Comparison of ENCODE assay signal across 1 cellular context in the genomic region with DNA sequence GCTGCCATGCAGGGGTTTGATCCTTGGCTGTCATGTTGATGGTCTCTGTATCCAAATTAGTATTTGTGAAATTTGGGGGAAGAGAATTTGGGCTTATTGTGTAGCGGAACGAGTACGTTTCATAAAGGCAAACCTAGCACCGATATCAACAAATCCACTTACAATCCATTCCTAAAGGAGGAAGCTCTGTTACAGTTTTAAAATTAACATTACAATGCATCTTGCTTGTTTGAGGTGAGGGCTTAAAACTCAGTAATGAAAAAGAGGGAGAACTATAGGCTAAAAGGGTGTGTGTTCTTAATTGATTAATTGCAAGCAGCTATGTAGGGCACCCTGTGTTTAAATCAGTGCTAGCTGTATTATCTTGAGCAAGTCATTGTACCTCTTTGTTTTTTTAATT.
TF ChIP-seq lines count a peak whose summit lies in the region.

No MANE protein-coding gene starts in this region.

TF ChIP-seq in IMR-90, 13 proteins besides CTCF, POLR2A, EP300 and RAD21 (continued from another document):
- TF ChIP-seq NFE2L2 (IDR thresholded peaks at IDR 0.05; ENCODE audit: low read depth, low read length): no peak
- no peak for TF ChIP-seq RFX5 (IDR thresholded peaks at IDR 0.05; ENCODE audit: low read depth, low read length)
- no peak for TF ChIP-seq BHLHE40 (IDR thresholded peaks at IDR 0.05; ENCODE audit: low read depth, low read length)
- TF ChIP-seq FOS (IDR thresholded peaks at IDR 0.05; ENCODE audit: low read depth, low read length): no peak
- TF ChIP-seq CHD1 (IDR thresholded peaks at IDR 0.05; ENCODE audit: low read depth, low read length): no peak
- no peak for TF ChIP-seq CEBPB (IDR thresholded peaks at IDR 0.05; ENCODE audit: low read depth, low read length)
- no peak for TF ChIP-seq MAFK (IDR thresholded peaks at IDR 0.05; ENCODE audit: low read depth, low read length)
- TF ChIP-seq, protein P1, sequence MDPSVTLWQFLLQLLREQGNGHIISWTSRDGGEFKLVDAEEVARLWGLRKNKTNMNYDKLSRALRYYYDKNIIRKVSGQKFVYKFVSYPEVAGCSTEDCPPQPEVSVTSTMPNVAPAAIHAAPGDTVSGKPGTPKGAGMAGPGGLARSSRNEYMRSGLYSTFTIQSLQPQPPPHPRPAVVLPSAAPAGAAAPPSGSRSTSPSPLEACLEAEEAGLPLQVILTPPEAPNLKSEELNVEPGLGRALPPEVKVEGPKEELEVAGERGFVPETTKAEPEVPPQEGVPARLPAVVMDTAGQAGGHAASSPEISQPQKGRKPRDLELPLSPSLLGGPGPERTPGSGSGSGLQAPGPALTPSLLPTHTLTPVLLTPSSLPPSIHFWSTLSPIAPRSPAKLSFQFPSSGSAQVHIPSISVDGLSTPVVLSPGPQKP (IDR thresholded peaks at IDR 0.05; ENCODE audit: borderline replicate concordance, low read depth, low read length): no peak
- no peak for TF ChIP-seq USF2 (IDR thresholded peaks at IDR 0.05; ENCODE audit: low read depth, low read length)
- no peak for TF ChIP-seq SMC3 (IDR thresholded peaks at IDR 0.05; ENCODE audit: low read depth, low read length)
- no peak for TF ChIP-seq RCOR1 (IDR thresholded peaks at IDR 0.05; ENCODE audit: insufficient replicate concordance, low read length)
- no peak for TF ChIP-seq MXI1 (IDR thresholded peaks at IDR 0.05; ENCODE audit: borderline replicate concordance, low read depth, low read length)
